In the genomic region with DNA sequence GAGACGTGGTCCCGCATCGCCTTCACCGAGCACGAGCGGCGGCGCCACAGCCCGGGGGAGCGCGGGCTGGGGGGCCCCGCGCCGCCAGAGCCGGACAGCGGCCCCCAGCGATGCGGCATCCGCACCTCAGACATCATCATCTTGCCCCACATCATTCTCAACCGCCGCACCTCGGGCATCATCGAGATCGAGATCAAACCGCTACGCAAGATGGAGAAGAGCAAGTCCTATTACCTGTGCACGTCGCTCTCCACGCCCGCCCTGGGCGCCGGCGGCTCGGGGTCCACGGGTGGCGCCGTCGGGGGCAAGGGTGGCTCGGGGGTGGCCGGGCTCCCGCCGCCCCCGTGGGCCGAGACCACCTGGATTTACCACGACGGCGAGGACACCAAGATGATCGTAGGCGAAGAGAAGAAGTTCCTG, we compare ENCODE assay signal across 8 cellular contexts. TPM values are rescaled to one million over a fixed set of nuclear protein-coding genes. Genes with fewer than 3 reads are reported as not detected.
DNase-seq lines count a peak whose midpoint lies in the region; ATAC-seq and TF ChIP-seq lines count a peak whose summit lies in the region.

No MANE protein-coding gene starts in this region.

- intact Hi-C loops in prostate gland (cut with DNase I), result loop anchor here (2.0 kb wide), 2 partner anchors 150 to 274 kb away; a partner anchor contains a TSS

- peaks cover 3% of the 10 kb centered on the region for H3K4me1 ChIP-seq in fibroblast of lung (ENCODE audit: control insufficient read depth, extremely low read depth, insufficient read depth, low read length)
- H3K4me1 ChIP-seq in prostate gland (replicated peaks), result peaks cover 8% of the 10 kb centered on the region

- no peaks in the 10 kb centered on the region for H4K20me1 ChIP-seq in fibroblast of lung (ENCODE audit: control insufficient read depth, extremely low read depth, insufficient read depth, low read length)

- H3K27ac ChIP-seq in fibroblast of lung (ENCODE audit: insufficient read depth, low read length), result peak overlapping the region; percentile 80
- peak overlapping the region; percentile 95 to 96 for H3K27ac ChIP-seq in prostate gland

- WGBS in prostate gland, result under 1% methylated on average over 21 of the region's 49 CpGs

- peak overlapping the region; percentile 83 for H3K9ac ChIP-seq in fibroblast of lung (ENCODE audit: insufficient read depth, low read length)

- DNase-seq in GM12864 (ENCODE audit: low read depth) (no peak), HuH-7 (ENCODE audit: low spot score) (peak; percentile 32), fibroblast of lung (ENCODE audit: low read depth in 2 of 2) (no peak), prostate gland (ENCODE audit: low spot score) (no peak), amniotic stem cell (lab: John Stamatoyannopoulos, UW) (no peak)
- DNase-seq in activated CD8-positive, alpha-beta memory T cell treated with anti-CD3 and anti-CD28 coated beads, Interleukin-2, amount 50 U/mL, for 48 hours, result peak; percentile 73

- peak overlapping the region; percentile 78 for H3K4me2 ChIP-seq in fibroblast of lung (ENCODE audit: extremely low read depth, insufficient read depth, low read length)

- peak overlapping the region; percentile 97 for H2AFZ ChIP-seq in fibroblast of lung (ENCODE audit: low read length)

- no peaks in the 10 kb centered on the region for H3K36me3 ChIP-seq in fibroblast of lung (ENCODE audit: control insufficient read depth, insufficient read depth, low read length)
- H3K36me3 ChIP-seq in prostate gland, result no peaks in the 10 kb centered on the region

- H3K9me3 ChIP-seq in fibroblast of lung (ENCODE audit: control insufficient read depth, insufficient read depth, low read depth, low read length) (no peaks in the 10 kb centered on the region), prostate gland (no peaks in the 10 kb centered on the region)

- H3K79me2 ChIP-seq in fibroblast of lung (ENCODE audit: control insufficient read depth, insufficient read depth, low read length), result no peaks in the 10 kb centered on the region

- ATAC-seq in GM19023 (IDR thresholded peaks at IDR 0.05; ENCODE audit: unreplicated experiment) (no peak), HG02884 (IDR thresholded peaks at IDR 0.05; ENCODE audit: unreplicated experiment) (no peak)

- H3K27me3 ChIP-seq in fibroblast of lung (ENCODE audit: control insufficient read depth, insufficient read depth, low read length), result no peaks in the 10 kb centered on the region
- no peaks in the 10 kb centered on the region for H3K27me3 ChIP-seq in prostate gland (replicated peaks; ENCODE audit: insufficient read depth)

- H3K4me3 ChIP-seq in GM12864 (ENCODE audit: low read depth, low read length) (peak overlapping the region; percentile 99), fibroblast of lung (replicated peaks in 1 of 4; ENCODE audit: control extremely low read depth in 1 of 4, insufficient read depth in 1 of 4, low read depth in 3 of 4, low read length in 4 of 4) (peak overlapping the region; percentile 50 to 94 (median 89)), prostate gland (peak overlapping the region; percentile 69 to 96)

- peak; percentile 16 for TF ChIP-seq CTCF in GM12864 (IDR thresholded peaks at IDR 0.05; ENCODE audit: low read depth, low read length, missing control alignments)
- no peak for TF ChIP-seq CTCF in fibroblast of lung (conservative IDR thresholded peaks at IDR 0.05 in 1 of 2, IDR thresholded peaks at IDR 0.05 in 1 of 2; ENCODE audit: low read depth in 1 of 2, low read length in 2 of 2)
- TF ChIP-seq CTCF in prostate gland (IDR thresholded peaks at IDR 0.05), result no peak

- no peak for TF ChIP-seq POLR2A in prostate gland (IDR thresholded peaks at IDR 0.05)

RNA-seq across cellular contexts. Expression of a gene that starts 0.7 kb away (rescaled TPM):
- total RNA-seq in fibroblast of lung, result 4.4 and 6.1 TPM in 2 replicates
- 3.4 and 4.7 TPM in 2 replicates for polyA plus RNA-seq in fibroblast of lung
- polyA plus RNA-seq in fibroblast of lung (2012), result 4.0 and 4.9 TPM in 2 replicates
- polyA minus RNA-seq in fibroblast of lung (ENCODE audit: low replicate concordance), result 5.0 and 6.9 TPM in 2 replicates
- total RNA-seq in prostate gland, result 10 to 100 TPM; 13.4 to 18.9 TPM

RNA-seq across cellular contexts. Expression of a gene that starts 49.6 kb away (rescaled TPM):
- total RNA-seq in fibroblast of lung, result 8.1 and 10.5 TPM in 2 replicates
- polyA plus RNA-seq in fibroblast of lung, result 6.1 and 11.4 TPM in 2 replicates
- 4.0 and 7.3 TPM in 2 replicates for polyA plus RNA-seq in fibroblast of lung (2012)
- 0.56 and 2.4 TPM in 2 replicates for polyA minus RNA-seq in fibroblast of lung (ENCODE audit: low replicate concordance)
- 10 to 100 TPM in 1 of 2 donors, 1 to 10 TPM in 1; 8.4 to 17.4 TPM for total RNA-seq in prostate gland

Comparison
In these comparisons a context has a peak if more than half of its experiments do, and no peak if none do; other contexts are left out.
1. DNase-seq: peak in HuH-7 (single experiment) and activated CD8-positive, alpha-beta memory T cell treated with anti-CD3 and anti-CD28 coated beads, Interleukin-2, amount 50 U/mL, for 48 hours (single experiment); none in GM12864 (single experiment), fibroblast of lung (0 of 2), prostate gland (single experiment) and amniotic stem cell (single experiment).
2. Peak in every context shown above with its lines, with median percentiles within 50 percentile points of each other: H3K4me3 ChIP-seq.